In genomic region chr18:23263551-23264235, GRCh38 we compare ENCODE assay signal across 21 cellular contexts.
"Had no signal": no experiment of that assay in that cellular context is flagged by ENCODE, and none has a peak within 500 bp of the region (broad histone marks: within the 10 kb centered on the region; RNA-seq: fewer than 3 reads in every experiment).

No MANE protein-coding gene starts in this region.

- H3K27ac ChIP-seq: colonic mucosa, esophagus squamous epithelium, gastroesophageal sphincter, left ventricle myocardium inferior, lower lobe of right lung, neutrophil, right atrium auricular region, tibial artery, upper lobe of left lung, uterus had no signal

- H3K4me3 Mint-ChIP-seq: naive thymus-derived CD4-positive, alpha-beta T cell; stimulated activated effector memory CD8-positive, alpha-beta T cell treated with anti-CD3 and anti-CD28 coated beads, Interleukin-12 subunit alpha, Interleukin-12 subunit beta, amount 100 ng/mL, for 72 hours had no signal

- H3K4me3 ChIP-seq: colonic mucosa, esophagus squamous epithelium, gastroesophageal sphincter, left ventricle myocardium inferior, lower lobe of right lung, right atrium auricular region, smooth muscle cell, tibial artery, upper lobe of left lung, uterus had no signal

- H3K9me3 Mint-ChIP-seq: stimulated activated effector memory CD8-positive, alpha-beta T cell treated with anti-CD3 and anti-CD28 coated beads, Interleukin-12 subunit alpha, Interleukin-12 subunit beta, amount 100 ng/mL, for 72 hours had no signal

- H3K36me3 ChIP-seq: colonic mucosa, esophagus squamous epithelium, gastroesophageal sphincter, left ventricle myocardium inferior, lower lobe of right lung, neutrophil, right atrium auricular region, tibial artery, upper lobe of left lung, uterus had no signal

- H3K36me3 Mint-ChIP-seq: stimulated activated effector memory CD8-positive, alpha-beta T cell treated with anti-CD3 and anti-CD28 coated beads, Interleukin-12 subunit alpha, Interleukin-12 subunit beta, amount 100 ng/mL, for 72 hours had no signal

- H3K27ac Mint-ChIP-seq: naive thymus-derived CD4-positive, alpha-beta T cell; stimulated activated effector memory CD8-positive, alpha-beta T cell treated with anti-CD3 and anti-CD28 coated beads, Interleukin-12 subunit alpha, Interleukin-12 subunit beta, amount 100 ng/mL, for 72 hours had no signal

- DNase-seq: colonic mucosa; dermis blood vessel endothelial cell; esophagus squamous epithelium; foreskin fibroblast; glutamatergic neuron; islet precursor cell; left ventricle myocardium inferior; lower lobe of right lung; mesenchymal stem cell; naive thymus-derived CD4-positive, alpha-beta T cell; stimulated activated CD4-positive, alpha-beta T cell treated with anti-CD3 and anti-CD28 coated beads, Interleukin-4, amount 100 ng/mL, for 1 hour; stimulated activated CD8-positive, alpha-beta memory T cell treated with anti-CD3 and anti-CD28 coated beads, Interleukin-4, amount 100 ng/mL, for 48 hours; stimulated activated naive CD8-positive, alpha-beta T cell treated with anti-CD3 and anti-CD28 coated beads, Interleukin-15, Interleukin-2, amounts not matched to agents 100 U/mL and 50 U/mL, for 24 hours; tibial artery; upper lobe of left lung; uterus had no signal

- H3K9me3 ChIP-seq: colonic mucosa, esophagus squamous epithelium, gastroesophageal sphincter, left ventricle myocardium inferior, lower lobe of right lung, neutrophil, right atrium auricular region, tibial artery, upper lobe of left lung, uterus had no signal

- H3K27me3 ChIP-seq: colonic mucosa, esophagus squamous epithelium, gastroesophageal sphincter, right atrium auricular region, tibial artery, upper lobe of left lung, uterus had no signal

- H3K27me3 Mint-ChIP-seq: naive thymus-derived CD4-positive, alpha-beta T cell had no signal
